ENCODE assay signal across 1 cellular context in the genomic region with DNA sequence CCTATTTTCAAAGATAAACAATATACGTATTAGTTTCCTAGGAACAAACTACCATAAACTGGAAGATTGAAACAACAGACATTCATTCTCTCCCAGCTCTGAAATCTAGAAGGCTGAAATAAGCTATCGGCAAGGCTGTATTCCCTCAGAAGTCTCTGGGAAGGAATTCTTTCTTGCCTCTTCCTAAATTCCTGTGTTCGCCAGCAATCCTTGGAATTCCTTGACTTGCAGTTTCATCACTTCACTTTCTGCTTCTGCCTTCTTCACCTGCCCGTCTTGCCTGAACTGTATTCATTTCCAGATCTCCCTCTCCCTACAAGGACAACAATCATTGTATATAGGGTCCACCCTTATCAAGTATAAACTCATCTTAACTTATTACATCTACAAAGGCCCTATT.
TF ChIP-seq lines count a peak whose summit lies in the region.

No MANE protein-coding gene starts in this region.

TF ChIP-seq in WTC11, 78 proteins besides CTCF, POLR2A, EP300 and RAD21 (continued from another document):
- TF ChIP-seq, protein P1, sequence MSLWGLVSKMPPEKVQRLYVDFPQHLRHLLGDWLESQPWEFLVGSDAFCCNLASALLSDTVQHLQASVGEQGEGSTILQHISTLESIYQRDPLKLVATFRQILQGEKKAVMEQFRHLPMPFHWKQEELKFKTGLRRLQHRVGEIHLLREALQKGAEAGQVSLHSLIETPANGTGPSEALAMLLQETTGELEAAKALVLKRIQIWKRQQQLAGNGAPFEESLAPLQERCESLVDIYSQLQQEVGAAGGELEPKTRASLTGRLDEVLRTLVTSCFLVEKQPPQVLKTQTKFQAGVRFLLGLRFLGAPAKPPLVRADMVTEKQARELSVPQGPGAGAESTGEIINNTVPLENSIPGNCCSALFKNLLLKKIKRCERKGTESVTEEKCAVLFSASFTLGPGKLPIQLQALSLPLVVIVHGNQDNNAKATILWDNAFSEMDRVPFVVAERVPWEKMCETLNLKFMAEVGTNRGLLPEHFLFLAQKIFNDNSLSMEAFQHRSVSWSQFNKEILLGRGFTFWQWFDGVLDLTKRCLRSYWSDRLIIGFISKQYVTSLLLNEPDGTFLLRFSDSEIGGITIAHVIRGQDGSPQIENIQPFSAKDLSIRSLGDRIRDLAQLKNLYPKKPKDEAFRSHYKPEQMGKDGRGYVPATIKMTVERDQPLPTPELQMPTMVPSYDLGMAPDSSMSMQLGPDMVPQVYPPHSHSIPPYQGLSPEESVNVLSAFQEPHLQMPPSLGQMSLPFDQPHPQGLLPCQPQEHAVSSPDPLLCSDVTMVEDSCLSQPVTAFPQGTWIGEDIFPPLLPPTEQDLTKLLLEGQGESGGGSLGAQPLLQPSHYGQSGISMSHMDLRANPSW (CRISPR knock-in tag; conservative IDR thresholded peaks at IDR 0.05; ENCODE audit: low read depth) = no peak
- TF ChIP-seq, protein P2, sequence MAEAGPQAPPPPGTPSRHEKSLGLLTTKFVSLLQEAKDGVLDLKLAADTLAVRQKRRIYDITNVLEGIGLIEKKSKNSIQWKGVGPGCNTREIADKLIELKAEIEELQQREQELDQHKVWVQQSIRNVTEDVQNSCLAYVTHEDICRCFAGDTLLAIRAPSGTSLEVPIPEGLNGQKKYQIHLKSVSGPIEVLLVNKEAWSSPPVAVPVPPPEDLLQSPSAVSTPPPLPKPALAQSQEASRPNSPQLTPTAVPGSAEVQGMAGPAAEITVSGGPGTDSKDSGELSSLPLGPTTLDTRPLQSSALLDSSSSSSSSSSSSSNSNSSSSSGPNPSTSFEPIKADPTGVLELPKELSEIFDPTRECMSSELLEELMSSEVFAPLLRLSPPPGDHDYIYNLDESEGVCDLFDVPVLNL (CRISPR knock-in tag; IDR thresholded peaks at IDR 0.05; ENCODE audit: borderline replicate concordance, low read depth) = no peak
- TF ChIP-seq GABPB1 (CRISPR knock-in tag; IDR thresholded peaks at IDR 0.05) (no peak), ZNF671 (CRISPR knock-in tag; IDR thresholded peaks at IDR 0.05) (no peak)
